ENCODE assay signal across 7 cellular contexts in genomic region chr7:102891693-102892261, GRCh38. TPM values are rescaled to one million over a fixed set of nuclear protein-coding genes. Genes with fewer than 3 reads are reported as not detected.
DNase-seq lines count a peak whose midpoint lies in the region; ATAC-seq, FAIRE-seq and TF ChIP-seq lines count a peak whose summit lies in the region.

No MANE protein-coding gene starts in this region.

- H3K27me3 ChIP-seq in adrenal gland (no peaks in the 10 kb centered on the region), left ventricle myocardium inferior (ENCODE audit: low read depth) (no peaks in the 10 kb centered on the region)

- WGBS in adrenal gland, 4 donors, result 50 to 67% (median 61%) methylated on average over 1 of the region's 1 CpG

- no peak for FAIRE-seq in HTR-8/SVneo (lab: Jason Lieb, UNC)
- no peak for FAIRE-seq in urothelium cell line (lab: Jason Lieb, UNC)

- intact Hi-C loops in adrenal gland (cut with DNase I) (no loop called here), left ventricle myocardium inferior (cut with micrococcal nuclease) (no loop called here)

- no peak for ATAC-seq in HG03159 (IDR thresholded peaks at IDR 0.05; ENCODE audit: unreplicated experiment)

- no peak for TF ChIP-seq POLR2A in adrenal gland (IDR thresholded peaks at IDR 0.05)

- H3K27ac ChIP-seq in adrenal gland, result peak overlapping the region in 1 of 5 donors; percentile 18
- H3K27ac ChIP-seq in left ventricle myocardium inferior (replicated peaks), result peak overlapping the region; percentile 23

- TF ChIP-seq CTCF in adrenal gland (IDR thresholded peaks at IDR 0.05) (no peak), left ventricle myocardium inferior (IDR thresholded peaks at IDR 0.05; ENCODE audit: borderline replicate concordance) (no peak)

- peak; percentile 40 for DNase-seq in HTR-8/SVneo (ENCODE audit: insufficient read length, low spot score)
- DNase-seq in adrenal gland, result peak; percentile 58 to 84 (median 72)
- DNase-seq in left ventricle myocardium inferior, result peak; percentile 29
- peak; percentile 87 for DNase-seq in urothelium cell line (ENCODE audit: low spot score)
- no peak for DNase-seq in NK-92 (lab: John Stamatoyannopoulos, UW; ENCODE audit: unreplicated experiment)
- DNase-seq in 8988T, result no peak

- no peaks in the 10 kb centered on the region for H3K36me3 ChIP-seq in adrenal gland (replicated peaks in 1 of 2)
- H3K36me3 ChIP-seq in left ventricle myocardium inferior, result no peaks in the 10 kb centered on the region

- H3K9me3 ChIP-seq in adrenal gland (replicated peaks in 1 of 3), result no peaks in the 10 kb centered on the region
- no peaks in the 10 kb centered on the region for H3K9me3 ChIP-seq in left ventricle myocardium inferior (replicated peaks)

- H3K4me3 ChIP-seq in adrenal gland (no peak overlapping the region), left ventricle myocardium inferior (no peak overlapping the region)

- peaks cover 7 to 20% of the 10 kb centered on the region in 2 donors for H3K4me1 ChIP-seq in adrenal gland (replicated peaks in 1 of 2)
- peaks cover 46% of the 10 kb centered on the region for H3K4me1 ChIP-seq in left ventricle myocardium inferior

RNA-seq across cellular contexts. Expression of gene LRRC17, which starts 21.0 kb away (rescaled TPM):
- total RNA-seq in adrenal gland, result 1 to 10 TPM; 1.5 to 6.2 (median 3.3) TPM
- polyA plus RNA-seq in adrenal gland, result 1 to 10 TPM; 2.7 to 4.0 (median 2.7) TPM
- 2.3 TPM for total RNA-seq in left ventricle myocardium inferior

Comparison
In these comparisons a context has a peak if more than half of its experiments do, and no peak if none do; other contexts are left out.
1. DNase-seq: peak in HTR-8/SVneo (single experiment), adrenal gland (7 of 7), left ventricle myocardium inferior (single experiment) and urothelium cell line (single experiment); none in NK-92 (single experiment) and 8988T (single experiment).